8 cellular contexts compared by ENCODE assay signal in the genomic region with DNA sequence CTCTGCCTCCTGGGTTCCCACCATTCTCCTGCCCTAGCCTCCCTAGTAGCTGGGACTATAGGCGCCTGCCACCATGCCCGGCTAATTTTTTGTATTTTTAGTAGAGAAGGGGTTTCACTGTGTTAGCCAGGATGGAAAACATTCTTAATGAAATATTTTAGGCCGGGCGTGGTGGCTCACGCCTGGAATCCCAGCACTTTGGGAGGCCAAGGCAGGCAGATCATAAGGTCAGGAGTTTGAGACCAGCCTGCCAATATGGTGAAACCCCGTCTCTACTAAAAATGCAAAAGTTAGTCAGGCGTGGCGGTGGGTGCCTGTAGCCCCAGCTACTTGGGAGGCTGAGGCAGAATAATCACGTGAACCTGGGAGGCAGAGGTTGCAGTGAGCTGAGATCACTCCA. TPM values are rescaled to one million over a fixed set of nuclear protein-coding genes. Genes with fewer than 3 reads are reported as not detected.
DNase-seq lines count a peak whose midpoint lies in the region; ATAC-seq, FAIRE-seq and TF ChIP-seq lines count a peak whose summit lies in the region.
"Not testable (repeated sequence)": the region's sequence is repeated elsewhere in the genome, so short reads cannot be mapped to it uniquely, and the experiment has no call there.

No MANE protein-coding gene starts in this region.

- TF ChIP-seq CTCF in HFFc6 (IDR thresholded peaks at IDR 0.05); chondrocyte (IDR thresholded peaks at IDR 0.05); HepG2 (CRISPR knock-in tag; IDR thresholded peaks at IDR 0.05); progenitor cell of endocrine pancreas (IDR thresholded peaks at IDR 0.05; ENCODE audit: unreplicated experiment); type B pancreatic cell (conservative IDR thresholded peaks at IDR 0.05): not testable (repeated sequence)

- POLR2A ChIA-PET in T-cell (lab: Charles Lee): interaction anchor here in 1 of 2 donors (0.7 kb wide), 1 partner anchor 323 kb away, joined by 3 read pairs; no protein-coding TSS in a partner anchor
- POLR2A ChIA-PET in HepG2 (lab: Yijun Ruan, JAX): not testable (repeated sequence)

- not testable (repeated sequence) for H3K9me3 Mint-ChIP-seq in HFFc6; T-cell; activated naive CD4-positive, alpha-beta T cell treated with anti-CD3 and anti-CD28 coated beads, Interleukin-2, amount 10 ng/mL, durations not matched to agents 7 days and 5 days; chondrocyte (ENCODE audit: low read depth); progenitor cell of endocrine pancreas (ENCODE audit: low read depth); type B pancreatic cell

- H3K4me3 Mint-ChIP-seq in HFFc6: peak overlapping the region; percentile 99; the same call in 1 of the 2 replicates
- H3K4me3 Mint-ChIP-seq in T-cell: peak overlapping the region in 2 of 3 donors; percentile 95 to 97
- peak overlapping the region; percentile 65 for H3K4me3 Mint-ChIP-seq in activated naive CD4-positive, alpha-beta T cell treated with anti-CD3 and anti-CD28 coated beads, Interleukin-2, amount 10 ng/mL, durations not matched to agents 7 days and 5 days
- not testable (repeated sequence) for H3K4me3 Mint-ChIP-seq in chondrocyte (ENCODE audit: unreplicated experiment); type B pancreatic cell
- H3K4me3 Mint-ChIP-seq in progenitor cell of endocrine pancreas (ENCODE audit: low read depth): peak overlapping the region; percentile 96

- not testable (repeated sequence) for H3K27me3 Mint-ChIP-seq in HFFc6 (ENCODE audit: insufficient read depth); T-cell; activated naive CD4-positive, alpha-beta T cell treated with anti-CD3 and anti-CD28 coated beads, Interleukin-2, amount 10 ng/mL, durations not matched to agents 7 days and 5 days; chondrocyte (ENCODE audit: low read depth); progenitor cell of endocrine pancreas; type B pancreatic cell

- H3K4me3 ChIP-seq in BLaER1 treated with 17β-estradiol and CSF1 and Interleukin-3, amounts not matched to agents 10 nM and 100 nM; HepG2 (replicated peaks in 1 of 3; ENCODE audit: insufficient read depth in 1 of 3, low read depth in 2 of 3, low read length in 3 of 3): not testable (repeated sequence)

- peak overlapping the region in 3 of 11 experiments; percentile 14 to 94 (median 17); a peak in 3 of 22 replicates for H3K9ac ChIP-seq in BLaER1 treated with 17β-estradiol and CSF1 and Interleukin-3, amounts not matched to agents 10 nM and 100 nM
- H3K9ac ChIP-seq in HepG2 (ENCODE audit: insufficient read depth, low read depth, low read length): not testable (repeated sequence)

- H3K27ac ChIP-seq in BLaER1 treated with 17β-estradiol and CSF1 and Interleukin-3, amounts not matched to agents 10 nM and 100 nM: peak overlapping the region in 5 of 11 experiments; percentile 54 to 95 (median 92); a peak in 8 of 22 replicates
- not testable (repeated sequence) for H3K27ac ChIP-seq in HepG2 (ENCODE audit: extremely low read length, insufficient read depth, low read length)

- in situ Hi-C loops in HepG2 (cut with HindIII; ENCODE audit: extremely low pct_ligation_motif_present, low pct_unique_long_range_greater_than_20kb): not testable (repeated sequence)

- not testable (repeated sequence) for FAIRE-seq in HepG2 (lab: Jason Lieb, UNC)

- H3K36me3 Mint-ChIP-seq in HFFc6 (ENCODE audit: low read depth); T-cell; activated naive CD4-positive, alpha-beta T cell treated with anti-CD3 and anti-CD28 coated beads, Interleukin-2, amount 10 ng/mL, durations not matched to agents 7 days and 5 days; chondrocyte (ENCODE audit: low read depth); progenitor cell of endocrine pancreas (ENCODE audit: insufficient read depth); type B pancreatic cell: not testable (repeated sequence)

- H3K27ac Mint-ChIP-seq in HFFc6 (peak overlapping the region; percentile 99; the same call in 1 of the 2 replicates), T-cell (peak overlapping the region in 1 of 2 donors; percentile 29), chondrocyte (ENCODE audit: unreplicated experiment) (peak overlapping the region; percentile 98), type B pancreatic cell (peak overlapping the region; percentile 100)
- not testable (repeated sequence) for H3K27ac Mint-ChIP-seq in activated naive CD4-positive, alpha-beta T cell treated with anti-CD3 and anti-CD28 coated beads, Interleukin-2, amount 10 ng/mL, durations not matched to agents 7 days and 5 days; progenitor cell of endocrine pancreas

- 43% methylated on average over 9 of the region's 9 CpGs for WGBS in HepG2 (ENCODE audit: low lambda C conversion rate)

- H3K9me3 ChIP-seq in BLaER1 treated with 17β-estradiol and CSF1 and Interleukin-3, amounts not matched to agents 10 nM and 100 nM (replicated peaks in 1 of 11); HepG2 (ENCODE audit: low read length): not testable (repeated sequence)

- H3K4me2 ChIP-seq in BLaER1 treated with 17β-estradiol and CSF1 and Interleukin-3, amounts not matched to agents 10 nM and 100 nM: peak overlapping the region in 7 of 11 experiments; percentile 71 to 98 (median 94); a peak in 8 of 22 replicates
- H3K4me2 ChIP-seq in HepG2 (ENCODE audit: low read depth, low read length): not testable (repeated sequence)

- H3K27me3 ChIP-seq in BLaER1 treated with 17β-estradiol and CSF1 and Interleukin-3, amounts not matched to agents 10 nM and 100 nM; HepG2 (ENCODE audit: control insufficient read depth in 1 of 2, insufficient read depth in 2 of 2, low read length in 2 of 2): not testable (repeated sequence)

- H3K4me1 Mint-ChIP-seq in HFFc6 (ENCODE audit: low read depth): peaks cover 46% of the 10 kb centered on the region
- H3K4me1 Mint-ChIP-seq in T-cell: peaks cover 40 to 46% (median 45%) of the 10 kb centered on the region in 3 donors
- H3K4me1 Mint-ChIP-seq in activated naive CD4-positive, alpha-beta T cell treated with anti-CD3 and anti-CD28 coated beads, Interleukin-2, amount 10 ng/mL, durations not matched to agents 7 days and 5 days: peaks cover 51% of the 10 kb centered on the region
- H3K4me1 Mint-ChIP-seq in chondrocyte (ENCODE audit: low read depth): peaks cover 58% of the 10 kb centered on the region
- H3K4me1 Mint-ChIP-seq in progenitor cell of endocrine pancreas (ENCODE audit: low read depth): peaks cover 11% of the 10 kb centered on the region
- H3K4me1 Mint-ChIP-seq in type B pancreatic cell (ENCODE audit: unreplicated experiment): peaks cover 21% of the 10 kb centered on the region

- not testable (repeated sequence) for BruUV-seq in HepG2 (replicated peaks; lab: Mats Ljungman, UMichigan)

- H3K36me3 ChIP-seq in BLaER1 treated with 17β-estradiol and CSF1 and Interleukin-3, amounts not matched to agents 10 nM and 100 nM; HepG2 (replicated peaks in 1 of 2; ENCODE audit: control insufficient read depth in 1 of 2, insufficient read depth in 2 of 2, low read length in 2 of 2): not testable (repeated sequence)

- H4K20me1 ChIP-seq in BLaER1 treated with 17β-estradiol and CSF1 and Interleukin-3, amounts not matched to agents 10 nM and 100 nM: peaks cover 0 to 12% (median 4%) of the 10 kb centered on the region in 11 experiments; a peak in 4 of 22 replicates
- H4K20me1 ChIP-seq in HepG2 (ENCODE audit: insufficient read depth, low read length): not testable (repeated sequence)

- intact Hi-C loops in HepG2 (cut with micrococcal nuclease; ENCODE audit: unreplicated experiment): not testable (repeated sequence)

- TF ChIP-seq POLR2A in HepG2 (IDR thresholded peaks at IDR 0.05; ENCODE audit: insufficient read depth in 1 of 2, low read depth in 2 of 2, low read length in 2 of 2): not testable (repeated sequence)

- not testable (repeated sequence) for H3K79me2 ChIP-seq in HepG2 (ENCODE audit: insufficient read depth, low read length)

- not testable (repeated sequence) for TF ChIP-seq RAD21 in HepG2 (CRISPR knock-in tag; IDR thresholded peaks at IDR 0.05)

- ATAC-seq in T-cell (replicated peaks in 1 of 4); HepG2: not testable (repeated sequence)

- not testable (repeated sequence) for H2AFZ ChIP-seq in HepG2 (ENCODE audit: low read length)

- not testable (repeated sequence) for TF ChIP-seq EP300 in HepG2 (IDR thresholded peaks at IDR 0.05; ENCODE audit: low read depth in 2 of 2, low read length in 2 of 2); HepG2 (CRISPR knock-in tag; IDR thresholded peaks at IDR 0.05; ENCODE audit: borderline replicate concordance)

- peaks cover 50 to 79% (median 66%) of the 10 kb centered on the region in 10 experiments for H3K4me1 ChIP-seq in BLaER1 treated with 17β-estradiol and CSF1 and Interleukin-3, amounts not matched to agents 10 nM and 100 nM
- H3K4me1 ChIP-seq in HepG2 (ENCODE audit: insufficient read depth, low read length): peaks cover 31% of the 10 kb centered on the region

- DNase-seq in HFFc6; T-cell; activated naive CD4-positive, alpha-beta T cell treated with anti-CD3 and anti-CD28 coated beads, Interleukin-2, amount 10 ng/mL, durations not matched to agents 7 days and 5 days; chondrocyte (ENCODE audit: low spot score); HepG2 (ENCODE audit: low spot score); progenitor cell of endocrine pancreas (ENCODE audit: low spot score, unreplicated experiment); type B pancreatic cell (ENCODE audit: extremely low spot score, unreplicated experiment): not testable (repeated sequence)

- CTCF ChIA-PET in T-cell (lab: Charles Lee): not testable (repeated sequence)
- CTCF ChIA-PET in activated naive CD4-positive, alpha-beta T cell treated with anti-CD3 and anti-CD28 coated beads, Interleukin-2, amount 10 ng/mL, durations not matched to agents 7 days and 5 days (lab: Charles Lee): interaction anchor here (1.4 to 2.7 kb wide), 2 partner anchors 9 to 69 kb away, joined by 3 to 11 read pairs; no protein-coding TSS in a partner anchor
- CTCF ChIA-PET in HepG2 (lab: Yijun Ruan, JAX; ENCODE audit: low intra/inter-chr PET ratio, low total read pairs): interaction anchor here (1.2 kb wide), 1 partner anchor 8 kb away, joined by 3 read pairs; no protein-coding TSS in a partner anchor

RNA-seq across cellular contexts. Expression of a gene that starts 1.9 kb away (rescaled TPM):
- 1 to 10 TPM; 5.0 to 6.0 (median 5.2) TPM for total RNA-seq in HFFc6 (2021; fragmentation: NEBNext Ultra II Directional; extraction: Animal tissue kit (Norgen Biotek cat#: 25700))
- total RNA-seq in T-cell: 1 to 10 TPM; 5.4 to 9.8 (median 9.0) TPM
- total RNA-seq in chondrocyte: 6.8 to 10.6 TPM (median 9.5 TPM) in 3 replicates
- total RNA-seq in HepG2 (2016; rRNA removed; fragmentation: Illumina TruSeq; extraction: Trizol): 0.27 and 0.33 TPM in 2 replicates
- 0.10 and 0.35 TPM in 2 replicates for total RNA-seq in HepG2 (2016; cell fraction: cytosol; rRNA removed; fragmentation: Illumina TruSeq; extraction: Trizol; ENCODE audit: low read depth)
- total RNA-seq in HepG2 (2016; cell fraction: insoluble cytoplasmic fraction; rRNA removed; fragmentation: Illumina TruSeq; extraction: Trizol): 0.22 and 0.28 TPM in 2 replicates
- 0.09 and 0.14 TPM in 2 replicates for total RNA-seq in HepG2 (2016; cell fraction: membrane; rRNA removed; fragmentation: Illumina TruSeq; extraction: Trizol)
- total RNA-seq in HepG2 (2016; cell fraction: nucleus; rRNA removed; fragmentation: Illumina TruSeq; extraction: Trizol): 0.28 and 0.37 TPM in 2 replicates
- polyA plus RNA-seq in HepG2 (2011; rRNA removed): 0.86 and 1.8 TPM in 2 replicates
- polyA plus RNA-seq in HepG2 (2011; cell fraction: cytosol; rRNA removed): 0.91 and 1.2 TPM in 2 replicates
- 3.4 and 3.5 TPM in 2 replicates for polyA plus RNA-seq in HepG2 (2011; cell fraction: nucleus; rRNA removed)
- polyA plus RNA-seq in HepG2 (2012): 1.5 and 2.1 TPM in 2 replicates
- 0.02 TPM in 1 of 2 replicates, not detected in the other for polyA plus RNA-seq in HepG2 (2016; cell fraction: cytosol; fragmentation: Illumina TruSeq; extraction: Trizol; ENCODE audit: low read depth)
- 0.38 and 0.45 TPM in 2 replicates for polyA plus RNA-seq in HepG2 (2016; cell fraction: insoluble cytoplasmic fraction; fragmentation: Illumina TruSeq; extraction: Trizol; ENCODE audit: low read depth)
- polyA plus RNA-seq in HepG2 (2016; cell fraction: membrane; fragmentation: Illumina TruSeq; extraction: Trizol; ENCODE audit: low read depth): 0.14 and 0.20 TPM in 2 replicates
- 0.48 and 0.55 TPM in 2 replicates for polyA plus RNA-seq in HepG2 (2016; cell fraction: nucleus; fragmentation: Illumina TruSeq; extraction: Trizol; ENCODE audit: insufficient read depth, low read depth)
- polyA minus RNA-seq in HepG2 (2011; rRNA and poly(A)+ RNA removed; ENCODE audit: low replicate concordance): 1.7 and 5.3 TPM in 2 replicates
- polyA minus RNA-seq in HepG2 (2011; cell fraction: cytosol; rRNA and poly(A)+ RNA removed): 2.5 and 2.7 TPM in 2 replicates
- polyA minus RNA-seq in HepG2 (2011; cell fraction: nucleus; rRNA and poly(A)+ RNA removed): 2.1 and 2.4 TPM in 2 replicates
- total RNA-seq in progenitor cell of endocrine pancreas: 30.9 and 34.6 TPM in 2 replicates
- total RNA-seq in type B pancreatic cell (ENCODE audit: low replicate concordance): 15.0 and 15.7 TPM in 2 replicates

RNA-seq across cellular contexts. Expression of a gene that starts 19.1 kb away (rescaled TPM):
- 100 to 1,000 TPM; 123 to 204 (median 172) TPM for total RNA-seq in HFFc6 (2021; fragmentation: NEBNext Ultra II Directional; extraction: Animal tissue kit (Norgen Biotek cat#: 25700))
- total RNA-seq in T-cell (10 to 100 TPM; 69.7 to 82.1 (median 76.8) TPM), chondrocyte (71.2 to 91.5 TPM (median 75.7 TPM) in 3 replicates), HepG2 (2016; rRNA removed; fragmentation: Illumina TruSeq; extraction: Trizol) (127 and 129 TPM in 2 replicates), progenitor cell of endocrine pancreas (78.4 and 90.1 TPM in 2 replicates), type B pancreatic cell (ENCODE audit: low replicate concordance) (89.8 and 101 TPM in 2 replicates)
- total RNA-seq in HepG2 (2016; cell fraction: cytosol; rRNA removed; fragmentation: Illumina TruSeq; extraction: Trizol; ENCODE audit: low read depth): 100 and 107 TPM in 2 replicates
- total RNA-seq in HepG2 (2016; cell fraction: insoluble cytoplasmic fraction; rRNA removed; fragmentation: Illumina TruSeq; extraction: Trizol): 120 and 139 TPM in 2 replicates
- total RNA-seq in HepG2 (2016; cell fraction: membrane; rRNA removed; fragmentation: Illumina TruSeq; extraction: Trizol): 129 and 137 TPM in 2 replicates
- total RNA-seq in HepG2 (2016; cell fraction: nucleus; rRNA removed; fragmentation: Illumina TruSeq; extraction: Trizol): 38.1 and 46.3 TPM in 2 replicates
- polyA plus RNA-seq in HepG2 (2011; rRNA removed): 130 and 154 TPM in 2 replicates
- 136 and 140 TPM in 2 replicates for polyA plus RNA-seq in HepG2 (2011; cell fraction: cytosol; rRNA removed)
- 41.3 and 46.6 TPM in 2 replicates for polyA plus RNA-seq in HepG2 (2011; cell fraction: nucleus; rRNA removed)
- polyA plus RNA-seq in HepG2 (2012): 81.4 and 137 TPM in 2 replicates
- 129 and 144 TPM in 2 replicates for polyA plus RNA-seq in HepG2 (2016; cell fraction: cytosol; fragmentation: Illumina TruSeq; extraction: Trizol; ENCODE audit: low read depth)
- 157 and 159 TPM in 2 replicates for polyA plus RNA-seq in HepG2 (2016; cell fraction: insoluble cytoplasmic fraction; fragmentation: Illumina TruSeq; extraction: Trizol; ENCODE audit: low read depth)
- 161 and 164 TPM in 2 replicates for polyA plus RNA-seq in HepG2 (2016; cell fraction: membrane; fragmentation: Illumina TruSeq; extraction: Trizol; ENCODE audit: low read depth)
- 79.1 and 91.5 TPM in 2 replicates for polyA plus RNA-seq in HepG2 (2016; cell fraction: nucleus; fragmentation: Illumina TruSeq; extraction: Trizol; ENCODE audit: insufficient read depth, low read depth)
- polyA minus RNA-seq in HepG2 (2011; rRNA and poly(A)+ RNA removed; ENCODE audit: low replicate concordance): 66.1 and 174 TPM in 2 replicates
- polyA minus RNA-seq in HepG2 (2011; cell fraction: cytosol; rRNA and poly(A)+ RNA removed): 29.3 and 33.8 TPM in 2 replicates
- 14.4 and 17.7 TPM in 2 replicates for polyA minus RNA-seq in HepG2 (2011; cell fraction: nucleus; rRNA and poly(A)+ RNA removed)

RNA-seq across cellular contexts. Expression of a gene that starts 29.0 kb away (rescaled TPM):
- 10 to 100 TPM; 31.3 to 34.7 (median 31.8) TPM for total RNA-seq in HFFc6 (2021; fragmentation: NEBNext Ultra II Directional; extraction: Animal tissue kit (Norgen Biotek cat#: 25700))
- total RNA-seq in T-cell: 100 to 1,000 TPM in 2 of 5 donors, 10 to 100 TPM in 3; 37.6 to 107 (median 94.3) TPM
- 18.7 to 25.4 TPM (median 20.2 TPM) in 3 replicates for total RNA-seq in chondrocyte
- 15.3 and 20.1 TPM in 2 replicates for total RNA-seq in HepG2 (2016; rRNA removed; fragmentation: Illumina TruSeq; extraction: Trizol)
- 2.2 and 3.3 TPM in 2 replicates for total RNA-seq in HepG2 (2016; cell fraction: cytosol; rRNA removed; fragmentation: Illumina TruSeq; extraction: Trizol; ENCODE audit: low read depth)
- 15.0 and 19.2 TPM in 2 replicates for total RNA-seq in HepG2 (2016; cell fraction: insoluble cytoplasmic fraction; rRNA removed; fragmentation: Illumina TruSeq; extraction: Trizol)
- total RNA-seq in HepG2 (2016; cell fraction: membrane; rRNA removed; fragmentation: Illumina TruSeq; extraction: Trizol): 5.4 and 5.5 TPM in 2 replicates
- 16.8 and 19.8 TPM in 2 replicates for total RNA-seq in HepG2 (2016; cell fraction: nucleus; rRNA removed; fragmentation: Illumina TruSeq; extraction: Trizol)
- polyA plus RNA-seq in HepG2 (2011; rRNA removed): 20.6 and 27.7 TPM in 2 replicates
- polyA plus RNA-seq in HepG2 (2011; cell fraction: cytosol; rRNA removed): 11.3 and 15.1 TPM in 2 replicates
- 130 and 140 TPM in 2 replicates for polyA plus RNA-seq in HepG2 (2011; cell fraction: nucleus; rRNA removed)
- polyA plus RNA-seq in HepG2 (2012): 9.3 and 11.3 TPM in 2 replicates
- 2.0 and 2.1 TPM in 2 replicates for polyA plus RNA-seq in HepG2 (2016; cell fraction: cytosol; fragmentation: Illumina TruSeq; extraction: Trizol; ENCODE audit: low read depth)
- polyA plus RNA-seq in HepG2 (2016; cell fraction: insoluble cytoplasmic fraction; fragmentation: Illumina TruSeq; extraction: Trizol; ENCODE audit: low read depth): 14.4 and 15.2 TPM in 2 replicates
- polyA plus RNA-seq in HepG2 (2016; cell fraction: membrane; fragmentation: Illumina TruSeq; extraction: Trizol; ENCODE audit: low read depth): 3.7 TPM in 2 replicates
- 38.8 and 42.1 TPM in 2 replicates for polyA plus RNA-seq in HepG2 (2016; cell fraction: nucleus; fragmentation: Illumina TruSeq; extraction: Trizol; ENCODE audit: insufficient read depth, low read depth)
- 31.0 and 50.1 TPM in 2 replicates for polyA minus RNA-seq in HepG2 (2011; rRNA and poly(A)+ RNA removed; ENCODE audit: low replicate concordance)
- polyA minus RNA-seq in HepG2 (2011; cell fraction: cytosol; rRNA and poly(A)+ RNA removed): 12.0 and 12.5 TPM in 2 replicates
- polyA minus RNA-seq in HepG2 (2011; cell fraction: nucleus; rRNA and poly(A)+ RNA removed): 12.9 and 13.9 TPM in 2 replicates
- total RNA-seq in progenitor cell of endocrine pancreas: 20.3 and 23.0 TPM in 2 replicates
- total RNA-seq in type B pancreatic cell (ENCODE audit: low replicate concordance): 24.0 and 27.7 TPM in 2 replicates
